In genomic region chr18:37497836-37498518, GRCh38 we compare ENCODE assay signal across 36 cellular contexts.
"Had no signal": no experiment of that assay in that cellular context is flagged by ENCODE, and none has a peak within 500 bp of the region (broad histone marks: within the 10 kb centered on the region; RNA-seq: fewer than 3 reads in every experiment).

No MANE protein-coding gene starts in this region.

- H3K36me3 Mint-ChIP-seq: activated CD8-positive, alpha-beta memory T cell treated with anti-CD3 and anti-CD28 coated beads, Interleukin-2, amount 10 ng/mL, durations not matched to agents 7 days and 5 days; activated naive CD8-positive, alpha-beta T cell treated with anti-CD3 and anti-CD28 coated beads, Interleukin-2, amount 10 ng/mL, durations not matched to agents 7 days and 5 days had no signal

- H3K36me3 ChIP-seq: ascending aorta, MG63, SJCRH30, WERI-Rb-1 had no signal

- ATAC-seq: activated CD8-positive, alpha-beta memory T cell treated with anti-CD3 and anti-CD28 coated beads, Interleukin-2, amount 10 ng/mL, durations not matched to agents 7 days and 5 days; activated T-cell treated with anti-CD3 and anti-CD28 coated beads, Interleukin-2, amount 50 U/mL, for 72 hours; activated T-helper 17 cell treated with anti-CD3 and anti-CD28 coated beads, Interleukin-2, amount 50 U/mL, for 72 hours had no signal

- H3K4me2 ChIP-seq: PC-9 had no signal

- H3K9me3 ChIP-seq: ascending aorta, MG63, SJCRH30 had no signal

- H3K4me3 ChIP-seq: ascending aorta, MG63, PC-9, SJCRH30, SK-N-MC had no signal

- H3K4me1 ChIP-seq: ascending aorta, SJCRH30 had no signal

- H3K4me3 Mint-ChIP-seq: activated CD4-positive, alpha-beta memory T cell treated with anti-CD3 and anti-CD28 coated beads, Interleukin-2, amount 10 ng/mL, durations not matched to agents 7 days and 5 days; activated CD8-positive, alpha-beta memory T cell treated with anti-CD3 and anti-CD28 coated beads, Interleukin-2, amount 10 ng/mL, durations not matched to agents 7 days and 5 days; activated naive CD8-positive, alpha-beta T cell treated with anti-CD3 and anti-CD28 coated beads, Interleukin-2, amount 10 ng/mL, durations not matched to agents 7 days and 5 days; activated T-cell treated with anti-CD3 and anti-CD28 coated beads, Interleukin-2, amount 50 U/mL, for 72 hours; activated T-helper 17 cell treated with anti-CD3 and anti-CD28 coated beads, Interleukin-2, amount 50 U/mL, for 72 hours had no signal

- H3K9me3 Mint-ChIP-seq: activated CD4-positive, alpha-beta memory T cell treated with anti-CD3 and anti-CD28 coated beads, Interleukin-2, amount 10 ng/mL, durations not matched to agents 7 days and 5 days; activated naive CD8-positive, alpha-beta T cell treated with anti-CD3 and anti-CD28 coated beads, Interleukin-2, amount 10 ng/mL, durations not matched to agents 7 days and 5 days; activated T-cell treated with anti-CD3 and anti-CD28 coated beads, Interleukin-2, amount 50 U/mL, for 72 hours; activated T-helper 17 cell treated with anti-CD3 and anti-CD28 coated beads, Interleukin-2, amount 50 U/mL, for 72 hours had no signal

- H3K27me3 Mint-ChIP-seq: activated CD4-positive, alpha-beta memory T cell treated with anti-CD3 and anti-CD28 coated beads, Interleukin-2, amount 10 ng/mL, durations not matched to agents 7 days and 5 days; activated CD8-positive, alpha-beta memory T cell treated with anti-CD3 and anti-CD28 coated beads, Interleukin-2, amount 10 ng/mL, durations not matched to agents 7 days and 5 days had no signal

- H3K27ac ChIP-seq: ascending aorta, PC-9, SJCRH30, SK-N-MC, WERI-Rb-1 had no signal

- H2AFZ ChIP-seq: PC-9 had no signal

- H3K4me1 Mint-ChIP-seq: activated CD4-positive, alpha-beta memory T cell treated with anti-CD3 and anti-CD28 coated beads, Interleukin-2, amount 10 ng/mL, durations not matched to agents 7 days and 5 days; activated CD8-positive, alpha-beta memory T cell treated with anti-CD3 and anti-CD28 coated beads, Interleukin-2, amount 10 ng/mL, durations not matched to agents 7 days and 5 days; activated T-helper 17 cell treated with anti-CD3 and anti-CD28 coated beads, Interleukin-2, amount 50 U/mL, for 72 hours had no signal

- H3K27me3 ChIP-seq: ascending aorta, MG63, SJCRH30 had no signal

- DNase-seq: activated CD4-positive, alpha-beta memory T cell treated with anti-CD3 and anti-CD28 coated beads, Interleukin-2, amount 10 ng/mL, durations not matched to agents 7 days and 5 days; activated CD4-positive, alpha-beta T cell treated with anti-CD3 and anti-CD28 coated beads for 1 hour; activated CD4-positive, alpha-beta T cell treated with anti-CD3 and anti-CD28 coated beads for 48 hours; activated CD4-positive, CD25-positive, alpha-beta regulatory T cell; activated CD8-positive, alpha-beta memory T cell treated with anti-CD3 and anti-CD28 coated beads for 24 hours; activated CD8-positive, alpha-beta memory T cell treated with anti-CD3 and anti-CD28 coated beads, Interleukin-2, amount 10 ng/mL, durations not matched to agents 7 days and 5 days; activated CD8-positive, alpha-beta memory T cell treated with anti-CD3 and anti-CD28 coated beads, Interleukin-2, amount 50 U/mL, for 48 hours; activated effector memory CD4-positive, alpha-beta T cell treated with anti-CD3 and anti-CD28 coated beads, Interleukin-2, amount 50 U/mL, for 16 hours; activated naive CD4-positive, alpha-beta T cell; activated naive CD4-positive, alpha-beta T cell treated with anti-CD3 and anti-CD28 coated beads, Interleukin-2, amount 50 U/mL, for 16 hours; activated naive CD8-positive, alpha-beta T cell treated with anti-CD3 and anti-CD28 coated beads, Interleukin-2, amount 10 ng/mL, durations not matched to agents 7 days and 5 days; activated T-cell treated with anti-CD3 and anti-CD28 coated beads, Interleukin-2, amount 50 U/mL, for 1 hour; activated T-cell treated with anti-CD3 and anti-CD28 coated beads, Interleukin-2, amount 50 U/mL, for 72 hours; amygdala; caudate nucleus; cerebellar nuclear complex; Karpas-422; KBM-7; MG63; NCI-H1048; NCI-H1105 treated with DMSO at 0.1 percent for 48 hours; NCI-H1436; NCI-H1694; NCI-H1930; NCI-H226; NCI-H446 treated with DMSO at 0.1 percent for 48 hours; NCI-H524; NK-92 treated with Interleukin-12 subunit alpha and Interleukin-12 subunit beta, amount 100 ng/mL, for 24 hours; PC-9; SHP77; SJCRH30; T1000; WERI-Rb-1 had no signal

- H3K27ac Mint-ChIP-seq: activated CD4-positive, alpha-beta memory T cell treated with anti-CD3 and anti-CD28 coated beads, Interleukin-2, amount 10 ng/mL, durations not matched to agents 7 days and 5 days; activated CD8-positive, alpha-beta memory T cell treated with anti-CD3 and anti-CD28 coated beads, Interleukin-2, amount 10 ng/mL, durations not matched to agents 7 days and 5 days; activated naive CD8-positive, alpha-beta T cell treated with anti-CD3 and anti-CD28 coated beads, Interleukin-2, amount 10 ng/mL, durations not matched to agents 7 days and 5 days; activated T-cell treated with anti-CD3 and anti-CD28 coated beads, Interleukin-2, amount 50 U/mL, for 72 hours; activated T-helper 17 cell treated with anti-CD3 and anti-CD28 coated beads, Interleukin-2, amount 50 U/mL, for 72 hours had no signal
